Comparison of ENCODE assay signal across 17 cellular contexts in the genomic region with DNA sequence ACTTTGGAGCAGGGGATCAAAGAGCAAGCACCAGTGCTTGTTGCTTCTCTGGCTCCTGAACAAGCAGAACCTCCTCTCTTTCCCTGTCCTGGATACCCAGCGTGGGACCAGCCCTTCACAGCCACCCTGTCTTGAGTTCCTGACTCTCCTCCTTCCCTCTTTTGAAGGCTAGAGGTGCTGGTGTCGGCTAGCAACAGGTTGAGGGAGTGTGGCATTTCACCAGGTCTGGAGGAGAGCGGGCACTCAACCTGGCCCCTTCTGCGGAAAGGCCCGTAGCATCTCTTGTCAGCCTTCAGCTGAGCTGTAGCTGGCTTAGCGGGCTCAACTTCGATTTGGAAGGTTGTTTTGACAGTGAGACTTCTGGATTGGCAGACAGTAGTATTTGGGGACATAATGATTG. TPM values are rescaled to one million over a fixed set of nuclear protein-coding genes. Genes with fewer than 3 reads are reported as not detected.
A peak's percentile ranks its signal among the peaks of the same experiment; 100 is the strongest.
DNase-seq lines count a peak whose midpoint lies in the region; ATAC-seq and TF ChIP-seq lines count a peak whose summit lies in the region.
"Had no signal": no experiment of that assay in that cellular context is flagged by ENCODE, and none has a peak within 500 bp of the region (broad histone marks: within the 10 kb centered on the region; RNA-seq: fewer than 3 reads in every experiment).

No MANE protein-coding gene starts in this region.

- no peak for DNase-seq in activated naive CD4-positive, alpha-beta T cell treated with Interleukin-2 at 50 U/mL for 16 hours
- no peak for DNase-seq in body of pancreas
- DNase-seq in memory B cell (ENCODE audit: low spot score in 2 of 2): no peak
- DNase-seq in thyroid gland: peak in 1 of 2 donors; percentile 36
- no peak for DNase-seq in uterus
- DNase-seq in mesenchymal stem cell: no peak
- no peak for DNase-seq in SK-N-DZ (ENCODE audit: low spot score)
- DNase-seq: ACHN, cerebellar nuclear complex, glutamatergic neuron, islet precursor cell, NCI-H1694 treated with DMSO at 0.1 percent for 48 hours, NCI-H510A treated with DMSO at 0.1 percent for 48 hours, OCI-M1, testis had no signal

- H2AFZ ChIP-seq in mesenchymal stem cell (ENCODE audit: low read depth, low read length): no peak overlapping the region

- no peak overlapping the region for H2BK12ac ChIP-seq in mesenchymal stem cell (ENCODE audit: low read length in 2 of 2)

- H3K36me3 Mint-ChIP-seq in activated naive CD4-positive, alpha-beta T cell treated with anti-CD3 and anti-CD28 coated beads, Interleukin-2, amount 50 U/mL, for 24 hours: no peaks in the 10 kb centered on the region
- H3K36me3 Mint-ChIP-seq in memory B cell: peaks cover 8% of the 10 kb centered on the region

- no peak overlapping the region for H2AK5ac ChIP-seq in mesenchymal stem cell (ENCODE audit: low read length, severe bottlenecking)

- H3K36me3 ChIP-seq in body of pancreas (replicated peaks in 1 of 2; ENCODE audit: insufficient read depth in 1 of 2, low read depth in 2 of 2) (peaks cover 0 to 2% of the 10 kb centered on the region in 2 donors), thyroid gland (peaks cover 0 to 3% of the 10 kb centered on the region in 2 donors), uterus (no peaks in the 10 kb centered on the region), mesenchymal stem cell (ENCODE audit: control insufficient read depth in 1 of 2, insufficient read depth in 2 of 2, low read depth in 1 of 2, low read length in 2 of 2) (peaks cover 13 to 32% of the 10 kb centered on the region in 2 experiments)

- no peak overlapping the region for H2BK5ac ChIP-seq in mesenchymal stem cell (ENCODE audit: low read depth, low read length, poor library complexity, severe bottlenecking)

- H3K27ac ChIP-seq in body of pancreas: peak overlapping the region in 3 of 4 donors; percentile 49 to 93 (median 90)
- peak overlapping the region; percentile 81 to 93 (median 90) for H3K27ac ChIP-seq in thyroid gland
- H3K27ac ChIP-seq in uterus: no peak overlapping the region
- no peak overlapping the region for H3K27ac ChIP-seq in mesenchymal stem cell (ENCODE audit: low read length, poor library complexity, severe bottlenecking)
- H3K27ac ChIP-seq: testis had no signal

- no peak for ATAC-seq in body of pancreas
- ATAC-seq in memory B cell (ENCODE audit: low read depth): no peak
- ATAC-seq: SK-N-SH treated with all-trans-retinoic acid at 6 μM for 48 hours had no signal

- H3K4me3 ChIP-seq in body of pancreas (no peak overlapping the region), thyroid gland (replicated peaks in 1 of 3) (no peak overlapping the region), uterus (no peak overlapping the region), mesenchymal stem cell (ENCODE audit: insufficient read depth in 1 of 2, low read depth in 1 of 2, low read length in 2 of 2) (no peak overlapping the region)
- H3K4me3 ChIP-seq: testis had no signal

- H3K4ac ChIP-seq in mesenchymal stem cell (ENCODE audit: low read depth in 1 of 2, low read length in 2 of 2): no peak overlapping the region

- no peak overlapping the region for H3K4me2 ChIP-seq in mesenchymal stem cell (ENCODE audit: low read length, poor library complexity, severe bottlenecking)

- H3K9me3 Mint-ChIP-seq in activated naive CD4-positive, alpha-beta T cell treated with anti-CD3 and anti-CD28 coated beads, Interleukin-2, amount 50 U/mL, for 24 hours: no peaks in the 10 kb centered on the region
- H3K9me3 Mint-ChIP-seq in memory B cell: no peaks in the 10 kb centered on the region

- no peak overlapping the region for H2BK120ac ChIP-seq in mesenchymal stem cell (ENCODE audit: low read depth, low read length)

- H3K14ac ChIP-seq in mesenchymal stem cell (ENCODE audit: low read length in 2 of 2): no peak overlapping the region

- no peak overlapping the region for H4K91ac ChIP-seq in mesenchymal stem cell (ENCODE audit: low read length)

- peak overlapping the region; percentile 31 for H3K4me3 Mint-ChIP-seq in activated naive CD4-positive, alpha-beta T cell treated with anti-CD3 and anti-CD28 coated beads, Interleukin-2, amount 50 U/mL, for 24 hours
- no peak overlapping the region for H3K4me3 Mint-ChIP-seq in memory B cell

- peaks cover 78% of the 10 kb centered on the region for H3K4me1 Mint-ChIP-seq in activated naive CD4-positive, alpha-beta T cell treated with anti-CD3 and anti-CD28 coated beads, Interleukin-2, amount 50 U/mL, for 24 hours
- peaks cover 44% of the 10 kb centered on the region for H3K4me1 Mint-ChIP-seq in memory B cell

- H2BK15ac ChIP-seq in mesenchymal stem cell (ENCODE audit: low read depth, poor library complexity, severe bottlenecking): no peak overlapping the region

- peaks cover 56% of the 10 kb centered on the region for H3K4me1 ChIP-seq in body of pancreas
- peaks cover 43 to 51% of the 10 kb centered on the region in 2 donors for H3K4me1 ChIP-seq in thyroid gland
- peaks cover 8 to 13% of the 10 kb centered on the region in 2 donors for H3K4me1 ChIP-seq in uterus
- H3K4me1 ChIP-seq in mesenchymal stem cell (ENCODE audit: control insufficient read depth, insufficient read depth, low read depth, low read length): peaks cover 12% of the 10 kb centered on the region

- no peaks in the 10 kb centered on the region for H3K27me3 Mint-ChIP-seq in activated naive CD4-positive, alpha-beta T cell treated with anti-CD3 and anti-CD28 coated beads, Interleukin-2, amount 50 U/mL, for 24 hours
- H3K27me3 Mint-ChIP-seq in memory B cell: no peaks in the 10 kb centered on the region

- H3K9me3 ChIP-seq in body of pancreas: no peaks in the 10 kb centered on the region
- H3K9me3 ChIP-seq in thyroid gland: no peaks in the 10 kb centered on the region
- H3K9me3 ChIP-seq in uterus: no peaks in the 10 kb centered on the region
- no peaks in the 10 kb centered on the region for H3K9me3 ChIP-seq in mesenchymal stem cell (ENCODE audit: control insufficient read depth, low read length)
- H3K9me3 ChIP-seq: testis had no signal

- H3K27ac Mint-ChIP-seq in activated naive CD4-positive, alpha-beta T cell treated with anti-CD3 and anti-CD28 coated beads, Interleukin-2, amount 50 U/mL, for 24 hours: no peak overlapping the region
- peak overlapping the region; percentile 31 for H3K27ac Mint-ChIP-seq in memory B cell

- no peak overlapping the region for H3K23ac ChIP-seq in mesenchymal stem cell (ENCODE audit: low read length in 2 of 2)

- intact Hi-C loops in body of pancreas (cut with DNase I) (no loop called here), thyroid gland (cut with DNase I) (no loop called here), uterus (cut with DNase I; ENCODE audit: low total_unique reads) (no loop called here)

- TF ChIP-seq CTCF in body of pancreas (IDR thresholded peaks at IDR 0.05): no peak
- TF ChIP-seq CTCF in thyroid gland (IDR thresholded peaks at IDR 0.05): no peak
- TF ChIP-seq CTCF in uterus (IDR thresholded peaks at IDR 0.05): no peak

- H3K79me1 ChIP-seq in mesenchymal stem cell (replicated peaks; ENCODE audit: low read length, poor library complexity, severe bottlenecking): peaks cover 43% of the 10 kb centered on the region

- H4K8ac ChIP-seq in mesenchymal stem cell (ENCODE audit: low read length): no peak overlapping the region

- H3K9ac ChIP-seq in mesenchymal stem cell (ENCODE audit: low read length): no peak overlapping the region

- TF ChIP-seq POLR2A in body of pancreas (IDR thresholded peaks at IDR 0.05): no peak
- TF ChIP-seq POLR2A in thyroid gland (IDR thresholded peaks at IDR 0.05): no peak
- TF ChIP-seq POLR2A in uterus (IDR thresholded peaks at IDR 0.05): no peak

- H3K27me3 ChIP-seq in body of pancreas (no peaks in the 10 kb centered on the region), thyroid gland (no peaks in the 10 kb centered on the region), uterus (no peaks in the 10 kb centered on the region), mesenchymal stem cell (ENCODE audit: control insufficient read depth in 1 of 2, insufficient read depth in 1 of 2, low read length in 2 of 2) (no peaks in the 10 kb centered on the region)
- H3K27me3 ChIP-seq: testis had no signal

- WGBS in body of pancreas, 2 donors: 63 to 65% methylated on average over 7 of the region's 7 CpGs
- WGBS in thyroid gland, 2 donors: 66 to 68% methylated on average over 7 of the region's 7 CpGs
- WGBS in mesenchymal stem cell: 91% methylated on average over 7 of the region's 7 CpGs

- no peak overlapping the region for H3K18ac ChIP-seq in mesenchymal stem cell (ENCODE audit: low read depth in 1 of 2, low read length in 2 of 2)

RNA-seq across cellular contexts. Expression of gene RCOR2, which starts 26.6 kb away (rescaled TPM):
- total RNA-seq in body of pancreas (under 1 TPM; 0.26 to 0.33 TPM), thyroid gland (under 1 TPM in 1 of 4 donors, not detected in 3; 0.24 TPM), uterus (10 to 100 TPM in 1 of 4 donors, 1 to 10 TPM in 1, not detected in 2; 5.8 to 11.8 TPM)
- polyA plus RNA-seq in mesenchymal stem cell (2013, experiment 1 of 2): 5.2 TPM
- polyA plus RNA-seq in mesenchymal stem cell (2013, experiment 2 of 2): 4.7 TPM
- polyA plus RNA-seq in SK-N-DZ (2014; cell fraction: cytosol; rRNA removed): 115 and 123 TPM in 2 replicates
- 163 and 172 TPM in 2 replicates for polyA plus RNA-seq in SK-N-DZ (2014; cell fraction: nucleus; rRNA removed)

RNA-seq across cellular contexts. Expression of gene NAA40, which starts 48.4 kb away (rescaled TPM):
- 10 to 100 TPM; 14.3 to 21.8 TPM for total RNA-seq in body of pancreas
- 10 to 100 TPM; 27.6 to 46.4 (median 34.5) TPM for total RNA-seq in thyroid gland
- 10 to 100 TPM in 2 of 4 donors, 1 to 10 TPM in 2; 2.1 to 17.8 (median 9.2) TPM for total RNA-seq in uterus
- 12.1 TPM for polyA plus RNA-seq in mesenchymal stem cell (2013, experiment 1 of 2)
- polyA plus RNA-seq in mesenchymal stem cell (2013, experiment 2 of 2): 11.4 TPM
- 65.1 and 69.4 TPM in 2 replicates for polyA plus RNA-seq in SK-N-DZ (2014; cell fraction: cytosol; rRNA removed)
- polyA plus RNA-seq in SK-N-DZ (2014; cell fraction: nucleus; rRNA removed): 88.4 and 112 TPM in 2 replicates

RNA-seq across cellular contexts. Expression of gene MARK2, which starts 51.5 kb away (rescaled TPM):
- total RNA-seq in body of pancreas (10 to 100 TPM; 32.2 to 33.9 TPM), thyroid gland (10 to 100 TPM; 28.2 to 57.7 (median 48.6) TPM), uterus (10 to 100 TPM in 3 of 4 donors, 1 to 10 TPM in 1; 6.9 to 36.5 (median 17.7) TPM)
- polyA plus RNA-seq in mesenchymal stem cell (2013, experiment 1 of 2): 20.0 TPM
- 19.8 TPM for polyA plus RNA-seq in mesenchymal stem cell (2013, experiment 2 of 2)
- 15.2 and 15.4 TPM in 2 replicates for polyA plus RNA-seq in SK-N-DZ (2014; cell fraction: cytosol; rRNA removed)
- polyA plus RNA-seq in SK-N-DZ (2014; cell fraction: nucleus; rRNA removed): 9.8 and 11.1 TPM in 2 replicates

Comparison
In these comparisons a context has a peak if more than half of its experiments do, and no peak if none do; other contexts are left out.
1. H3K27ac ChIP-seq: peak in body of pancreas (3 of 4) and thyroid gland (3 of 3); none in uterus (0 of 2) and mesenchymal stem cell (single experiment).